ENCODE assay signal across 8 cellular contexts in genomic region chr13:96984061-96984508, GRCh38. TPM values are rescaled to one million over a fixed set of nuclear protein-coding genes. Genes with fewer than 3 reads are reported as not detected.
DNase-seq lines count a peak whose midpoint lies in the region; ATAC-seq and TF ChIP-seq lines count a peak whose summit lies in the region.

No MANE protein-coding gene starts in this region.

- no peak overlapping the region for H3K18ac ChIP-seq in mesenchymal stem cell (ENCODE audit: low read depth in 1 of 2, low read length in 2 of 2)

- no peak overlapping the region for H3K23ac ChIP-seq in mesenchymal stem cell (ENCODE audit: low read length in 2 of 2)

- H3K4me3 ChIP-seq in mesenchymal stem cell (ENCODE audit: insufficient read depth in 1 of 2, low read depth in 1 of 2, low read length in 2 of 2), result no peak overlapping the region

- no peaks in the 10 kb centered on the region for H3K79me1 ChIP-seq in mesenchymal stem cell (replicated peaks; ENCODE audit: low read length, poor library complexity, severe bottlenecking)

- no peak overlapping the region for H3K4me2 ChIP-seq in mesenchymal stem cell (ENCODE audit: low read length, poor library complexity, severe bottlenecking)

- H3K14ac ChIP-seq in mesenchymal stem cell (ENCODE audit: low read length in 2 of 2), result no peak overlapping the region

- H4K91ac ChIP-seq in mesenchymal stem cell (ENCODE audit: low read length), result peak overlapping the region; percentile 11

- no peaks in the 10 kb centered on the region for H3K36me3 ChIP-seq in mesenchymal stem cell (ENCODE audit: control insufficient read depth in 1 of 2, insufficient read depth in 2 of 2, low read depth in 1 of 2, low read length in 2 of 2)

- no peak overlapping the region for H3K27ac ChIP-seq in mesenchymal stem cell (ENCODE audit: low read length, poor library complexity, severe bottlenecking)

- DNase-seq in activated T-cell treated with anti-CD3 and anti-CD28 coated beads, Interleukin-2, amount 50 U/mL, for 4 hours, result no peak
- DNase-seq in activated T-cell treated with anti-CD3 and anti-CD28 coated beads, Interleukin-2, amount 50 U/mL, for 24 hours, result no peak
- DNase-seq in NCI-H2029 (lab: John Stamatoyannopoulos, UW), result peak; percentile 64
- no peak for DNase-seq in chondrocyte (ENCODE audit: low spot score)
- DNase-seq in mesenchymal stem cell, result peak; percentile 6
- no peak for DNase-seq in KG1 (lab: John Stamatoyannopoulos, UW)
- DNase-seq in activated T-cell treated with anti-CD3 and anti-CD28 coated beads, Interleukin-2, amount 50 U/mL, for 1 hour, result no peak

- peak; percentile 58 to 66 for ATAC-seq in activated T-cell treated with anti-CD3 and anti-CD28 coated beads, Interleukin-2, amount 50 U/mL, for 4 hours
- peak; percentile 100 for ATAC-seq in HG02571 (IDR thresholded peaks at IDR 0.05; ENCODE audit: unreplicated experiment)

- peaks cover 13% of the 10 kb centered on the region for H3K4me1 Mint-ChIP-seq in activated T-cell treated with anti-CD3 and anti-CD28 coated beads, Interleukin-2, amount 50 U/mL, for 4 hours (ENCODE audit: low read depth)
- H3K4me1 Mint-ChIP-seq in activated T-cell treated with anti-CD3 and anti-CD28 coated beads, Interleukin-2, amount 50 U/mL, for 24 hours (ENCODE audit: low read depth), result peaks cover 19% of the 10 kb centered on the region
- peaks cover 10% of the 10 kb centered on the region for H3K4me1 Mint-ChIP-seq in chondrocyte (ENCODE audit: low read depth)

- H3K4me3 Mint-ChIP-seq in activated T-cell treated with anti-CD3 and anti-CD28 coated beads, Interleukin-2, amount 50 U/mL, for 4 hours, result no peak overlapping the region
- no peak overlapping the region for H3K4me3 Mint-ChIP-seq in activated T-cell treated with anti-CD3 and anti-CD28 coated beads, Interleukin-2, amount 50 U/mL, for 24 hours
- no peak overlapping the region for H3K4me3 Mint-ChIP-seq in chondrocyte (ENCODE audit: unreplicated experiment)

- no peak overlapping the region for H2BK120ac ChIP-seq in mesenchymal stem cell (ENCODE audit: low read depth, low read length)

- H2AFZ ChIP-seq in mesenchymal stem cell (ENCODE audit: low read depth, low read length), result no peak overlapping the region

- no peak overlapping the region for H2BK12ac ChIP-seq in mesenchymal stem cell (ENCODE audit: low read length in 2 of 2)

- 43% methylated on average over 6 of the region's 6 CpGs for WGBS in mesenchymal stem cell

- no peak overlapping the region for H3K27ac Mint-ChIP-seq in activated T-cell treated with anti-CD3 and anti-CD28 coated beads, Interleukin-2, amount 50 U/mL, for 24 hours
- H3K27ac Mint-ChIP-seq in chondrocyte (ENCODE audit: unreplicated experiment), result peak overlapping the region; percentile 5

- no peak overlapping the region for H4K8ac ChIP-seq in mesenchymal stem cell (ENCODE audit: low read length)

- peak; percentile 41 for TF ChIP-seq CTCF in chondrocyte (IDR thresholded peaks at IDR 0.05)

- peaks cover 7% of the 10 kb centered on the region for H3K27me3 Mint-ChIP-seq in activated T-cell treated with anti-CD3 and anti-CD28 coated beads, Interleukin-2, amount 50 U/mL, for 4 hours (ENCODE audit: low read depth)
- peaks cover 11% of the 10 kb centered on the region for H3K27me3 Mint-ChIP-seq in activated T-cell treated with anti-CD3 and anti-CD28 coated beads, Interleukin-2, amount 50 U/mL, for 24 hours
- H3K27me3 Mint-ChIP-seq in chondrocyte (ENCODE audit: low read depth), result peaks cover 35% of the 10 kb centered on the region

- H3K27me3 ChIP-seq in mesenchymal stem cell (ENCODE audit: control insufficient read depth in 1 of 2, insufficient read depth in 1 of 2, low read length in 2 of 2), result peaks cover 0 to 5% of the 10 kb centered on the region in 2 experiments

- no peak overlapping the region for H3K9ac ChIP-seq in mesenchymal stem cell (ENCODE audit: low read length)

- no peaks in the 10 kb centered on the region for H3K36me3 Mint-ChIP-seq in activated T-cell treated with anti-CD3 and anti-CD28 coated beads, Interleukin-2, amount 50 U/mL, for 4 hours (ENCODE audit: insufficient read depth)
- no peaks in the 10 kb centered on the region for H3K36me3 Mint-ChIP-seq in activated T-cell treated with anti-CD3 and anti-CD28 coated beads, Interleukin-2, amount 50 U/mL, for 24 hours (ENCODE audit: low read depth)
- no peaks in the 10 kb centered on the region for H3K36me3 Mint-ChIP-seq in chondrocyte (ENCODE audit: low read depth)

- H2BK5ac ChIP-seq in mesenchymal stem cell (ENCODE audit: low read depth, low read length, poor library complexity, severe bottlenecking), result no peak overlapping the region

- H3K4ac ChIP-seq in mesenchymal stem cell (ENCODE audit: low read depth in 1 of 2, low read length in 2 of 2), result no peak overlapping the region

- no peaks in the 10 kb centered on the region for H3K9me3 ChIP-seq in mesenchymal stem cell (ENCODE audit: control insufficient read depth, low read length)

- H3K4me1 ChIP-seq in mesenchymal stem cell (ENCODE audit: control insufficient read depth, insufficient read depth, low read depth, low read length), result no peaks in the 10 kb centered on the region

- H2BK15ac ChIP-seq in mesenchymal stem cell (ENCODE audit: low read depth, poor library complexity, severe bottlenecking), result no peak overlapping the region

- H3K9me3 Mint-ChIP-seq in activated T-cell treated with anti-CD3 and anti-CD28 coated beads, Interleukin-2, amount 50 U/mL, for 4 hours, result no peaks in the 10 kb centered on the region
- no peaks in the 10 kb centered on the region for H3K9me3 Mint-ChIP-seq in activated T-cell treated with anti-CD3 and anti-CD28 coated beads, Interleukin-2, amount 50 U/mL, for 24 hours
- no peaks in the 10 kb centered on the region for H3K9me3 Mint-ChIP-seq in chondrocyte (ENCODE audit: low read depth)

- H2AK5ac ChIP-seq in mesenchymal stem cell (ENCODE audit: low read length, severe bottlenecking), result no peak overlapping the region

RNA-seq across cellular contexts. Expression of gene OXGR1, which starts 10.2 kb away (rescaled TPM):
- not detected for total RNA-seq in activated T-cell treated with anti-CD3 and anti-CD28 coated beads, Interleukin-2, amount 50 U/mL, for 4 hours
- not detected in 3 replicates for total RNA-seq in chondrocyte
- polyA plus RNA-seq in mesenchymal stem cell (2013, experiment 1 of 2), result not detected
- not detected for polyA plus RNA-seq in mesenchymal stem cell (2013, experiment 2 of 2)

Comparison
In these comparisons a context has a peak if more than half of its experiments do, and no peak if none do; other contexts are left out.
1. DNase-seq: peak in NCI-H2029 (single experiment) and mesenchymal stem cell (single experiment); none in activated T-cell treated with anti-CD3 and anti-CD28 coated beads, Interleukin-2, amount 50 U/mL, for 4 hours (single experiment), activated T-cell treated with anti-CD3 and anti-CD28 coated beads, Interleukin-2, amount 50 U/mL, for 24 hours (single experiment), chondrocyte (single experiment), KG1 (single experiment) and activated T-cell treated with anti-CD3 and anti-CD28 coated beads, Interleukin-2, amount 50 U/mL, for 1 hour (single experiment).